21 cellular contexts compared by ENCODE assay signal in the genomic region with DNA sequence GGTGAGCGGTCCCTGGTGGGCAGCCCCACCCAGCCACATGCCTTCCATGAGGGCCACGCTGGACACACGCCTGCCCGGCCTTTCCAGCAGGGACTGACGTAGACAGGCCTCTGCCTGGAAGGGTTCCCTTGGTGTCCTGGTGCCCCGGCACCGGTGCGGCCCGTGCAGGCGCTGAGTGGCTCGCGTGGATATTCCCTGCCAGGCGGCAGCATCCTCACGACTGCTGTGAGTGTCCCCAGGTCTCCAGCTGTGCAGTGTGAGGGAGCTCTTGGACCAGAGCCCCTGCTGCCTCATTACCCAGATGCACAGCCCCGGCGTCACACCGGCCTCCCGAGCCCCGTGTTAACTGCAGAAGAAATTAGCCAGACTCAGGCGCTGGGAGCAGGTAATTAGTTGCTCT.
DNase-seq lines count a peak whose midpoint lies in the region; ATAC-seq and TF ChIP-seq lines count a peak whose summit lies in the region.
"Had no signal": no experiment of that assay in that cellular context is flagged by ENCODE, and none has a peak within 500 bp of the region (broad histone marks: within the 10 kb centered on the region; RNA-seq: fewer than 3 reads in every experiment).

No MANE protein-coding gene starts in this region.

- H3K9me3 Mint-ChIP-seq in stimulated activated naive CD8-positive, alpha-beta T cell treated with anti-CD3 and anti-CD28 coated beads, Interleukin-15, amount 100 ng/mL, for 72 hours: no peaks in the 10 kb centered on the region

- no peaks in the 10 kb centered on the region; the same call in 1 of the 2 replicates for H3K4me1 ChIP-seq in HEK293 (ENCODE audit: control insufficient read depth, insufficient read depth, low read length)
- peaks cover 0 to 99% (median 15%) of the 10 kb centered on the region in 4 donors for H3K4me1 ChIP-seq in tibial nerve
- H3K4me1 ChIP-seq: HAP-1 had no signal

- TF ChIP-seq CTCF in HEK293 (tag by site-specific recombination; IDR thresholded peaks at IDR 0.05) (no peak), tibial nerve (IDR thresholded peaks at IDR 0.05) (no peak)

- H3K4me3 ChIP-seq in HEK293 (ENCODE audit: low read depth, low read length): no peak overlapping the region
- H3K4me3 ChIP-seq in tibial nerve: no peak overlapping the region
- H3K4me3 ChIP-seq: HAP-1, MG63 had no signal

- H3K27ac Mint-ChIP-seq in stimulated activated naive CD8-positive, alpha-beta T cell treated with anti-CD3 and anti-CD28 coated beads, Interleukin-15, amount 100 ng/mL, for 72 hours: no peak overlapping the region

- TF ChIP-seq POLR2A in tibial nerve (IDR thresholded peaks at IDR 0.05): no peak

- no peak overlapping the region for H3K4me3 Mint-ChIP-seq in stimulated activated naive CD8-positive, alpha-beta T cell treated with anti-CD3 and anti-CD28 coated beads, Interleukin-15, amount 100 ng/mL, for 72 hours

- H3K9me3 ChIP-seq in HEK293 (ENCODE audit: control insufficient read depth, insufficient read depth, low read depth, low read length) (no peaks in the 10 kb centered on the region), tibial nerve (no peaks in the 10 kb centered on the region)
- H3K9me3 ChIP-seq: HAP-1, MG63 had no signal

- DNase-seq in medulla oblongata (ENCODE audit: extremely low spot score): peak; percentile 34
- DNase-seq in tibial nerve (ENCODE audit: low spot score in 2 of 2): no peak
- no peak for DNase-seq in stimulated activated naive CD8-positive, alpha-beta T cell treated with anti-CD3 and anti-CD28 coated beads, Interleukin-15, amount 100 ng/mL, for 72 hours
- no peak for DNase-seq in GDM1 (lab: John Stamatoyannopoulos, UW)
- DNase-seq in CD1c-positive myeloid dendritic cell (ENCODE audit: extremely low spot score): no peak
- DNase-seq: DMS79 treated with DMSO at 0.1 percent for 48 hours, Kasumi-1, MG63, NCI-H1048, NCI-H1436 treated with DMSO at 0.1 percent for 48 hours, NCI-H2029 treated with DMSO at 0.1 percent for 48 hours, NCI-H2171 treated with DMSO at 0.1 percent for 48 hours, NCI-H446 treated with DMSO at 0.1 percent for 48 hours, NCI-H748 treated with DMSO at 0.1 percent for 48 hours, OCI-M1, SHP77 treated with DMSO at 0.1 percent for 48 hours had no signal

- CTCF ChIA-PET in HEK293 (lab: Yijun Ruan, JAX): no interaction called here

- H3K4me1 Mint-ChIP-seq in stimulated activated naive CD8-positive, alpha-beta T cell treated with anti-CD3 and anti-CD28 coated beads, Interleukin-15, amount 100 ng/mL, for 72 hours: peaks cover 24% of the 10 kb centered on the region

- 71 to 76% methylated on average over 6 to 19 of the region's 20 CpGs for WGBS in tibial nerve, 2 donors

- H3K27me3 ChIP-seq in tibial nerve: no peaks in the 10 kb centered on the region
- H3K27me3 ChIP-seq: MG63 had no signal

- no peak for ATAC-seq in stimulated activated naive CD8-positive, alpha-beta T cell treated with anti-CD3 and anti-CD28 coated beads, Interleukin-15, amount 100 ng/mL, for 72 hours
- ATAC-seq: SK-N-SH treated with all-trans-retinoic acid at 6 μM for 48 hours had no signal

- POLR2A ChIA-PET in HEK293 (lab: Yijun Ruan, JAX): no interaction called here

- TF ChIP-seq EP300 in tibial nerve (IDR thresholded peaks at IDR 0.05): no peak

- no peaks in the 10 kb centered on the region for H3K36me3 ChIP-seq in HEK293 (ENCODE audit: control insufficient read depth in 2 of 2, insufficient read depth in 1 of 2, low read length in 2 of 2)
- H3K36me3 ChIP-seq in tibial nerve: no peaks in the 10 kb centered on the region
- H3K36me3 ChIP-seq: HAP-1, MG63 had no signal

- H3K27me3 Mint-ChIP-seq in stimulated activated naive CD8-positive, alpha-beta T cell treated with anti-CD3 and anti-CD28 coated beads, Interleukin-15, amount 100 ng/mL, for 72 hours: peaks cover 31% of the 10 kb centered on the region

- no peak overlapping the region for H3K27ac ChIP-seq in HEK293 (ENCODE audit: extremely low read depth, low read depth, low read length)
- peak overlapping the region; percentile 82 for H3K27ac ChIP-seq in cingulate gyrus (ENCODE audit: low read depth, low read length)
- H3K27ac ChIP-seq in tibial nerve: peak overlapping the region; percentile 37 to 86 (median 74)
- H3K27ac ChIP-seq: C4-2B had no signal

TF ChIP-seq in HEK293, 187 proteins besides CTCF, POLR2A, EP300 and RAD21:
- TF ChIP-seq ZIC2 (tag by site-specific recombination; IDR thresholded peaks at IDR 0.05): peak; percentile 32; the same call in 1 of the 2 replicates
- no peak for TF ChIP-seq ZSCAN30 (tag by site-specific recombination; IDR thresholded peaks at IDR 0.05)
